1 cellular context compared by ENCODE assay signal in genomic region chr12:55940065-55940732, GRCh38.
TF ChIP-seq lines count a peak whose summit lies in the region.

No MANE protein-coding gene starts in this region.

TF ChIP-seq in endothelial cell of umbilical vein, 7 proteins besides CTCF, POLR2A, EP300 and RAD21:
- TF ChIP-seq JUN (IDR thresholded peaks at IDR 0.05; ENCODE audit: borderline replicate concordance, insufficient read depth, insufficient read length, low read depth): no peak
- TF ChIP-seq POLR2AphosphoS5 (IDR thresholded peaks at IDR 0.05; ENCODE audit: insufficient read depth, low read depth, low read length): peak; percentile 31
